ENCODE assay signal across 1 cellular context in the genomic region with DNA sequence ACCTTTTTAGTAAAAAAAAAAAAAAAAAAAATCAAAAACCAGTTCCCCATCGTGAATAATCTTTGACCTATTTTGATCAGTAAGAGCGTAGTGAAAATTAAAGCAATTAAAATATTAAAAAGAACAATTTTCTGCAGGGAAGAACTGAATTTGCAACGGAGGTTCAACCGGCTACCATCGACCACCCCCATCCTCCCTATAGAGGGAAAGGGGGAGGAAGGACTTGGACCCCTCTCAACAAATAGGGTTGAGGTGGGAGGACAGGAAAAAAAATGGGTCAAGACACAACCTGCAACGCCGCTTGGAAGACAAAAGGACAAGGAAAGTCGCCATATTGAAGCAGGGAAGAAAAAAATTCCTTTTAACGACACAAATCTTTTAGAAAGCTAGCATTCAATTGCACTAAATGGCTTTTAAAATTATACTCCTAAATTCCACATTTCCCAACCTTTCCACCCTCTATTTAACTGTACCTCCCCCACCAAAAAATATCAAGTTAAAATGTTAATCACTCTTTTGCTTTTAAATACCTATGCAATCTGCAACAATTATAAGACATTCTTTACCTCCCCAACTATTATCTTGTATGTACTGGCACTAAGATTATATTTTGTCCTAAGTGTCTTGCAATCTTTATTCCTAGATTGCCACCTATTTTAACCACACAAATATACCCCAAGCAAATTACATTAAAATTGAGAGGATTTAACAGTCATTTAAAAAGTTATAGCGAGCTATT.
A peak's percentile ranks its signal among the peaks of the same experiment; 100 is the strongest.
TF ChIP-seq lines count a peak whose summit lies in the region.

No MANE protein-coding gene starts in this region.

TF ChIP-seq in HEK293, 187 proteins besides CTCF, POLR2A, EP300 and RAD21 (continued from another document):
- TF ChIP-seq, protein P1, sequence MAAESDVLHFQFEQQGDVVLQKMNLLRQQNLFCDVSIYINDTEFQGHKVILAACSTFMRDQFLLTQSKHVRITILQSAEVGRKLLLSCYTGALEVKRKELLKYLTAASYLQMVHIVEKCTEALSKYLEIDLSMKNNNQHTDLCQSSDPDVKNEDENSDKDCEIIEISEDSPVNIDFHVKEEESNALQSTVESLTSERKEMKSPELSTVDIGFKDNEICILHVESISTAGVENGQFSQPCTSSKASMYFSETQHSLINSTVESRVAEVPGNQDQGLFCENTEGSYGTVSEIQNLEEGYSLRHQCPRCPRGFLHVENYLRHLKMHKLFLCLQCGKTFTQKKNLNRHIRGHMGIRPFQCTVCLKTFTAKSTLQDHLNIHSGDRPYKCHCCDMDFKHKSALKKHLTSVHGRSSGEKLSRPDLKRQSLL (tag by site-specific recombination; IDR thresholded peaks at IDR 0.05) = no peak; the same call in 1 of the 2 replicates
- TF ChIP-seq ZNF302 (tag by site-specific recombination; IDR thresholded peaks at IDR 0.05; ENCODE audit: low read depth) (no peak), SP3 (tag by site-specific recombination; IDR thresholded peaks at IDR 0.05) (peak; percentile 59; the same call in 1 of the 2 replicates), ZSCAN5A (tag by site-specific recombination; IDR thresholded peaks at IDR 0.05) (no peak), SP2 (tag by site-specific recombination; IDR thresholded peaks at IDR 0.05) (0 out of 2 replicates have a peak, but pooled peaks have one; percentile 55), ZNF37A (tag by site-specific recombination; IDR thresholded peaks at IDR 0.05) (no peak), TRIM28 (IDR thresholded peaks at IDR 0.05; ENCODE audit: borderline replicate concordance, low read length) (peak; percentile 35; the same call in 1 of the 2 replicates), ZNF324 (tag by site-specific recombination; IDR thresholded peaks at IDR 0.05) (peak; percentile 40), KLF10 (tag by site-specific recombination; IDR thresholded peaks at IDR 0.05) (peak; percentile 62; the same call in 1 of the 2 replicates), ZNF521 (tag by site-specific recombination; IDR thresholded peaks at IDR 0.05) (no peak), ZNF768 (tag by site-specific recombination; IDR thresholded peaks at IDR 0.05) (no peak), SETDB1 (IDR thresholded peaks at IDR 0.05; ENCODE audit: insufficient read length, low read length) (no peak), EGR2 (tag by site-specific recombination; IDR thresholded peaks at IDR 0.05; ENCODE audit: low read depth) (0 out of 2 replicates have a peak, but pooled peaks have one; percentile 18), ZNF747 (tag by site-specific recombination; IDR thresholded peaks at IDR 0.05) (no peak), ZNF660 (tag by site-specific recombination; IDR thresholded peaks at IDR 0.05) (peak; percentile 13; the same call in 1 of the 2 replicates), ZSCAN30 (tag by site-specific recombination; IDR thresholded peaks at IDR 0.05) (0 out of 2 replicates have a peak, but pooled peaks have one; percentile 48), ZBTB17 (tag by site-specific recombination; IDR thresholded peaks at IDR 0.05) (no peak), ZEB2 (tag by site-specific recombination; IDR thresholded peaks at IDR 0.05) (no peak), ZNF629 (tag by site-specific recombination; IDR thresholded peaks at IDR 0.05) (0 out of 2 replicates have a peak, but pooled peaks have one; percentile 5), GLI2 (tag by site-specific recombination; IDR thresholded peaks at IDR 0.05; ENCODE audit: borderline replicate concordance, low read depth) (no peak), ZNF423 (tag by site-specific recombination; IDR thresholded peaks at IDR 0.05) (no peak), ZNF473 (tag by site-specific recombination; IDR thresholded peaks at IDR 0.05) (no peak), ZBTB20 (tag by site-specific recombination; IDR thresholded peaks at IDR 0.05) (peak; percentile 18; the same call in 1 of the 2 replicates), ZNF830 (tag by site-specific recombination; IDR thresholded peaks at IDR 0.05; ENCODE audit: low read depth) (no peak), ZNF335 (tag by site-specific recombination; conservative IDR thresholded peaks at IDR 0.05) (peak; percentile 95), SCRT2 (tag by site-specific recombination; IDR thresholded peaks at IDR 0.05) (0 out of 2 replicates have a peak, but pooled peaks have one; percentile 22), ZFP3 (tag by site-specific recombination; IDR thresholded peaks at IDR 0.05; ENCODE audit: low read depth) (no peak), ZNF548 (tag by site-specific recombination; IDR thresholded peaks at IDR 0.05) (no peak), YY2 (tag by site-specific recombination; IDR thresholded peaks at IDR 0.05) (no peak), ZNF501 (tag by site-specific recombination; IDR thresholded peaks at IDR 0.05) (no peak; the same call in 1 of the 2 replicates), PRDM1 (tag by site-specific recombination; IDR thresholded peaks at IDR 0.05) (peak; percentile 65), GLIS2 (tag by site-specific recombination; IDR thresholded peaks at IDR 0.05) (no peak), ZNF280C (tag by site-specific recombination; IDR thresholded peaks at IDR 0.05) (no peak)
- TF ChIP-seq, protein P2, sequence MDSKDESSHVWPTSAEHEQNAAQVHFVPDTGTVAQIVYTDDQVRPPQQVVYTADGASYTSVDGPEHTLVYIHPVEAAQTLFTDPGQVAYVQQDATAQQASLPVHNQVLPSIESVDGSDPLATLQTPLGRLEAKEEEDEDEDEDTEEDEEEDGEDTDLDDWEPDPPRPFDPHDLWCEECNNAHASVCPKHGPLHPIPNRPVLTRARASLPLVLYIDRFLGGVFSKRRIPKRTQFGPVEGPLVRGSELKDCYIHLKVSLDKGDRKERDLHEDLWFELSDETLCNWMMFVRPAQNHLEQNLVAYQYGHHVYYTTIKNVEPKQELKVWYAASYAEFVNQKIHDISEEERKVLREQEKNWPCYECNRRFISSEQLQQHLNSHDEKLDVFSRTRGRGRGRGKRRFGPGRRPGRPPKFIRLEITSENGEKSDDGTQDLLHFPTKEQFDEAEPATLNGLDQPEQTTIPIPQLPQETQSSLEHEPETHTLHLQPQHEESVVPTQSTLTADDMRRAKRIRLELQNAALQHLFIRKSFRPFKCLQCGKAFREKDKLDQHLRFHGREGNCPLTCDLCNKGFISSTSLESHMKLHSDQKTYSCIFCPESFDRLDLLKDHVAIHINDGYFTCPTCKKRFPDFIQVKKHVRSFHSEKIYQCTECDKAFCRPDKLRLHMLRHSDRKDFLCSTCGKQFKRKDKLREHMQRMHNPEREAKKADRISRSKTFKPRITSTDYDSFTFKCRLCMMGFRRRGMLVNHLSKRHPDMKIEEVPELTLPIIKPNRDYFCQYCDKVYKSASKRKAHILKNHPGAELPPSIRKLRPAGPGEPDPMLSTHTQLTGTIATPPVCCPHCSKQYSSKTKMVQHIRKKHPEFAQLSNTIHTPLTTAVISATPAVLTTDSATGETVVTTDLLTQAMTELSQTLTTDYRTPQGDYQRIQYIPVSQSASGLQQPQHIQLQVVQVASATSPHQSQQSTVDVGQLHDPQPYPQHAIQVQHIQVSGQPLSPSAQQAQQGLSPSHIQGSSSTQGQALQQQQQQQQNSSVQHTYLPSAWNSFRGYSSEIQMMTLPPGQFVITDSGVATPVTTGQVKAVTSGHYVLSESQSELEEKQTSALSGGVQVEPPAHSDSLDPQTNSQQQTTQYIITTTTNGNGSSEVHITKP (tag by site-specific recombination; IDR thresholded peaks at IDR 0.05) = peak; percentile 93
- TF ChIP-seq, protein P3, sequence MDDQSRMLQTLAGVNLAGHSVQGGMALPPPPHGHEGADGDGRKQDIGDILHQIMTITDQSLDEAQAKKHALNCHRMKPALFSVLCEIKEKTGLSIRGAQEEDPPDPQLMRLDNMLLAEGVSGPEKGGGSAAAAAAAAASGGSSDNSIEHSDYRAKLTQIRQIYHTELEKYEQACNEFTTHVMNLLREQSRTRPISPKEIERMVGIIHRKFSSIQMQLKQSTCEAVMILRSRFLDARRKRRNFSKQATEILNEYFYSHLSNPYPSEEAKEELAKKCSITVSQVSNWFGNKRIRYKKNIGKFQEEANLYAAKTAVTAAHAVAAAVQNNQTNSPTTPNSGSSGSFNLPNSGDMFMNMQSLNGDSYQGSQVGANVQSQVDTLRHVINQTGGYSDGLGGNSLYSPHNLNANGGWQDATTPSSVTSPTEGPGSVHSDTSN (CRISPR knock-in tag; IDR thresholded peaks at IDR 0.05) = no peak
- TF ChIP-seq, protein P4, sequence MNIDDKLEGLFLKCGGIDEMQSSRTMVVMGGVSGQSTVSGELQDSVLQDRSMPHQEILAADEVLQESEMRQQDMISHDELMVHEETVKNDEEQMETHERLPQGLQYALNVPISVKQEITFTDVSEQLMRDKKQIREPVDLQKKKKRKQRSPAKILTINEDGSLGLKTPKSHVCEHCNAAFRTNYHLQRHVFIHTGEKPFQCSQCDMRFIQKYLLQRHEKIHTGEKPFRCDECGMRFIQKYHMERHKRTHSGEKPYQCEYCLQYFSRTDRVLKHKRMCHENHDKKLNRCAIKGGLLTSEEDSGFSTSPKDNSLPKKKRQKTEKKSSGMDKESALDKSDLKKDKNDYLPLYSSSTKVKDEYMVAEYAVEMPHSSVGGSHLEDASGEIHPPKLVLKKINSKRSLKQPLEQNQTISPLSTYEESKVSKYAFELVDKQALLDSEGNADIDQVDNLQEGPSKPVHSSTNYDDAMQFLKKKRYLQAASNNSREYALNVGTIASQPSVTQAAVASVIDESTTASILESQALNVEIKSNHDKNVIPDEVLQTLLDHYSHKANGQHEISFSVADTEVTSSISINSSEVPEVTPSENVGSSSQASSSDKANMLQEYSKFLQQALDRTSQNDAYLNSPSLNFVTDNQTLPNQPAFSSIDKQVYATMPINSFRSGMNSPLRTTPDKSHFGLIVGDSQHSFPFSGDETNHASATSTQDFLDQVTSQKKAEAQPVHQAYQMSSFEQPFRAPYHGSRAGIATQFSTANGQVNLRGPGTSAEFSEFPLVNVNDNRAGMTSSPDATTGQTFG (tag by site-specific recombination; IDR thresholded peaks at IDR 0.05; ENCODE audit: borderline replicate concordance) = no peak
